ENCODE assay signal across 14 cellular contexts in the genomic region with DNA sequence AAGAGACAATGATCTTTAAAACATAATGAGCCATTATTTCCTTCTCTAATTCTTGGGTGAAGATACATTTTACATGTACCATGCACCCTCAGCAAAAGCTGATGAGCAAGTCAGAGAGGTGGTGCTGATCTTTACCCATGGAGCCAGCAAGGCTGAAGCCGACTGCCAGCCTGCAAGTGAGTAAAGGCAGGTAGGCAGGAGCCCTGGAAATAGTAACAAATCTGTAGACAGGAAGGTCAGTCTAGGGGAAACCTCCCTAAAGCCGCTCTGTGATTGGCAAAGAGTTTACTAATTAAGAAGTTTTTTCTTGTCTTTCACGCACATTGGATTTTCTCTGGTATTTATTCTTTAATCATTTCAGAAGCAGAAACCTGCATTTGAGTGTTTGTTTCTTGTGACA.
"Had no signal": no experiment of that assay in that cellular context is flagged by ENCODE, and none has a peak within 500 bp of the region (broad histone marks: within the 10 kb centered on the region; RNA-seq: fewer than 3 reads in every experiment).

No MANE protein-coding gene starts in this region.

- H3K4me1 Mint-ChIP-seq: memory B cell had no signal

- H3K27ac Mint-ChIP-seq: memory B cell, nephron progenitor cell had no signal

- ATAC-seq: activated naive CD4-positive, alpha-beta T cell treated with anti-CD3 and anti-CD28 coated beads, Interleukin-2, amount 50 U/mL, for 72 hours; foreskin keratinocyte; left colon; right lobe of liver had no signal

- H3K4me3 Mint-ChIP-seq: memory B cell, nephron progenitor cell had no signal

- H3K9me3 ChIP-seq: prostate gland, right lobe of liver, testis, uterus had no signal

- H3K36me3 ChIP-seq: prostate gland, right lobe of liver, uterus had no signal

- H3K4me1 ChIP-seq: foreskin keratinocyte, prostate gland, right lobe of liver, testis, uterus had no signal

- DNase-seq: anterior cingulate cortex; dorsolateral prefrontal cortex; foreskin keratinocyte; left colon; nephron progenitor cell; right lobe of liver; spleen; stimulated activated naive CD4-positive, alpha-beta T cell treated with Interleukin-2 at 50 U/mL for 16 hours; T-helper 9 cell; testis; uterus had no signal

- H3K4me3 ChIP-seq: dorsolateral prefrontal cortex, prostate gland, right lobe of liver, spleen, testis, uterus had no signal

- H3K27ac ChIP-seq: dorsolateral prefrontal cortex, foreskin keratinocyte, prostate gland, right lobe of liver, spleen, testis, uterus had no signal

- H3K36me3 Mint-ChIP-seq: memory B cell had no signal

- H3K27me3 ChIP-seq: dorsolateral prefrontal cortex, foreskin keratinocyte, right lobe of liver, spleen, testis, uterus had no signal

- H3K9me3 Mint-ChIP-seq: memory B cell had no signal
